ENCODE assay signal across 1 cellular context in the genomic region with DNA sequence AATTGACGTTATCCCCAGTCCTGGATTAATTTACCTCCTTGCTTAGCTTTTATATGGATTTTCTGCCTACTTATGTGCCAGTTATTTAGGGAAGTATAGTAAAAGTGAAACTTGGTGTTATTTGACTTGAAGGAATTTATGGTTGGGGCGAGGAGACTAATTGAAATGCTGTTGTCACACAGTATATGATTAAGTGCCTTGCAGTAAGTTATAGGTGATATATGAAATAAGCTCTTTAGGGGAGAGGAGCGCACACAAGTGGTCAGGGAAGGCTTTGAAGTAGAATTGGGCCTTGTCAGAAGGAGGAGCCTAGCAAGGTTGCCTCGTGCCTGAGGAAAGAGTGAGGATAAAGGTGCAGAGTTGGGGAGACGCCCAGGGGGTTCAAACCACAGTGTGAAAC.
TF ChIP-seq lines count a peak whose summit lies in the region.

No MANE protein-coding gene starts in this region.

TF ChIP-seq in SK-N-SH treated with all-trans-retinoic acid at 6 μM for 48 hours, 23 proteins besides CTCF, POLR2A, EP300 and RAD21 (continued from another document):
- TF ChIP-seq, protein P1, sequence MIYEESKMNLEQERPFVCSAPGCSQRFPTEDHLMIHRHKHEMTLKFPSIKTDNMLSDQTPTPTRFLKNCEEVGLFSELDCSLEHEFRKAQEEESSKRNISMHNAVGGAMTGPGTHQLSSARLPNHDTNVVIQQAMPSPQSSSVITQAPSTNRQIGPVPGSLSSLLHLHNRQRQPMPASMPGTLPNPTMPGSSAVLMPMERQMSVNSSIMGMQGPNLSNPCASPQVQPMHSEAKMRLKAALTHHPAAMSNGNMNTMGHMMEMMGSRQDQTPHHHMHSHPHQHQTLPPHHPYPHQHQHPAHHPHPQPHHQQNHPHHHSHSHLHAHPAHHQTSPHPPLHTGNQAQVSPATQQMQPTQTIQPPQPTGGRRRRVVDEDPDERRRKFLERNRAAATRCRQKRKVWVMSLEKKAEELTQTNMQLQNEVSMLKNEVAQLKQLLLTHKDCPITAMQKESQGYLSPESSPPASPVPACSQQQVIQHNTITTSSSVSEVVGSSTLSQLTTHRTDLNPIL (CRISPR knock-in tag; IDR thresholded peaks at IDR 0.05; ENCODE audit: low read depth): no peak
